In the genomic region with DNA sequence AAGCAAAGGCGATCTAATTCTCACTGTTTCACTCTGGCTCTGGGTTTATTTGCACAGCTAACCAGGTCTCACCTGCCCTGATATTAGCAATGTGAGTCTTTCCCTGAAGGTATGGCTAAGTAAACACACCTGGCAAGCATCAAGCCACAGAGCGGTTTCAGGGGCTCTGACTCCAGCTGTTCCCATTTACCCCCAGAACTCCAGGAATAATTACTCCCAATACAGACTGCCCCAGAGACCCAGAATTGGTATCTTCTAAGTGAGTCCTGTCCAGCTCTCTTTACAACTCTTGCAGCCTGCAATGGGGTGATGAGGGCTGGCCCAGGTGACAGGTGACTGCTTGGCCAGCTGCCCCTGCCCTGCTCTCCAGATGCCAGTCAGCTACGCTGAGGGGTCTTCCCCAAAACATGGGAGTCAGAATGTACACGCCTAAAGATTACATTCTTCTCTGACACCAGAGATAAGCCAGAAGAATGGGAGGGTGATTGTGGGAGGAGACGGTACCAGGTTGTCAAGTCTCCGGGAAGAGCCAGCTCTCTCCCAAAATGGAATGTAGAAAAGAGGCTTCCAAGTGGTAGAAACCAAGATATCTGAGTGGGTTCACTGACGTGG, we compare ENCODE assay signal across 15 cellular contexts. TPM values are rescaled to one million over a fixed set of nuclear protein-coding genes. Genes with fewer than 3 reads are reported as not detected.
A peak's percentile ranks its signal among the peaks of the same experiment; 100 is the strongest.
DNase-seq lines count a peak whose midpoint lies in the region; ATAC-seq and TF ChIP-seq lines count a peak whose summit lies in the region.
"Had no signal": no experiment of that assay in that cellular context is flagged by ENCODE, and none has a peak within 500 bp of the region (broad histone marks: within the 10 kb centered on the region; RNA-seq: fewer than 3 reads in every experiment).

No MANE protein-coding gene starts in this region.

- WGBS in tibial nerve, 2 donors: 50 to 60% methylated on average over 7 of the region's 7 CpGs

- peak; percentile 51 for DNase-seq in NCI-H187 treated with DMSO at 0.1 percent for 48 hours (lab: John Stamatoyannopoulos, UW)
- DNase-seq in NCI-H187 (lab: John Stamatoyannopoulos, UW): no peak
- peak; percentile 92 for DNase-seq in NCI-H526 treated with DMSO at 0.1 percent for 48 hours (lab: John Stamatoyannopoulos, UW)
- DNase-seq in kidney glomerular epithelial cell (lab: John Stamatoyannopoulos, UW): peak; percentile 63
- DNase-seq in upper lobe of right lung: peak; percentile 78
- no peak for DNase-seq in activated naive CD4-positive, alpha-beta T cell (lab: John Stamatoyannopoulos, UW)
- DNase-seq in tibial nerve (ENCODE audit: low spot score in 2 of 2): no peak
- DNase-seq: activated CD4-positive, alpha-beta T cell treated with anti-CD3 and anti-CD28 coated beads, Interleukin-2, amount 50 U/mL, for 4 hours; CD4-positive, CD25-positive, alpha-beta regulatory T cell; effector memory CD4-positive, alpha-beta T cell; HFFc6; NCI-H1694 treated with DMSO at 0.1 percent for 48 hours; substantia nigra; T-helper 17 cell had no signal

- ATAC-seq in upper lobe of right lung: peak; percentile 71
- no peak for ATAC-seq in GM18867 (IDR thresholded peaks at IDR 0.05; ENCODE audit: unreplicated experiment)
- ATAC-seq: T-helper 17 cell had no signal

- TF ChIP-seq CTCF in upper lobe of right lung (IDR thresholded peaks at IDR 0.05) (no peak), tibial nerve (IDR thresholded peaks at IDR 0.05) (no peak)

- TF ChIP-seq EP300 in tibial nerve (IDR thresholded peaks at IDR 0.05): no peak

- H3K36me3 ChIP-seq in upper lobe of right lung: no peaks in the 10 kb centered on the region
- no peaks in the 10 kb centered on the region for H3K36me3 ChIP-seq in tibial nerve

- no peak for TF ChIP-seq POLR2A in tibial nerve (IDR thresholded peaks at IDR 0.05)

- H3K27ac ChIP-seq in upper lobe of right lung (peak overlapping the region; percentile 70), tibial nerve (no peak overlapping the region)

- H3K9me3 ChIP-seq in upper lobe of right lung: no peaks in the 10 kb centered on the region
- H3K9me3 ChIP-seq in tibial nerve: no peaks in the 10 kb centered on the region

- H3K4me3 ChIP-seq in upper lobe of right lung (no peak overlapping the region), tibial nerve (no peak overlapping the region)

- intact Hi-C loops in upper lobe of right lung (cut with DNase I): no loop called here

- no peaks in the 10 kb centered on the region for H3K27me3 ChIP-seq in upper lobe of right lung
- H3K27me3 ChIP-seq in tibial nerve: peaks cover 0 to 9% of the 10 kb centered on the region in 2 donors

- H3K4me1 ChIP-seq in upper lobe of right lung (peaks cover 4% of the 10 kb centered on the region), tibial nerve (no peaks in the 10 kb centered on the region)

RNA-seq across cellular contexts. Expression of a gene that starts 4.9 kb away (rescaled TPM):
- total RNA-seq in upper lobe of right lung: 76.6 TPM
- total RNA-seq in tibial nerve: not detected
- total RNA-seq: CD4-positive, CD25-positive, alpha-beta regulatory T cell; T-helper 17 cell had no signal

RNA-seq across cellular contexts. Expression of a gene that starts 52.9 kb away (rescaled TPM):
- 45.3 TPM for total RNA-seq in upper lobe of right lung
- total RNA-seq in tibial nerve: 10 to 100 TPM; 38.7 to 73.5 (median 57.3) TPM

Comparison
In these comparisons a context has a peak if more than half of its experiments do, and no peak if none do; other contexts are left out.
1. DNase-seq: peak in NCI-H187 treated with DMSO at 0.1 percent for 48 hours (single experiment), NCI-H526 treated with DMSO at 0.1 percent for 48 hours (single experiment), kidney glomerular epithelial cell (single experiment) and upper lobe of right lung (single experiment); none in NCI-H187 (0 of 2), activated naive CD4-positive, alpha-beta T cell (0 of 4) and tibial nerve (0 of 2).
2. RNA of a gene that starts 4.9 kb away (total RNA-seq): 76.6 TPM in upper lobe of right lung (single experiment); not detected in tibial nerve; every median in the first group is over 10 times any median in the second.